8 cellular contexts compared by ENCODE assay signal in genomic region chr9:70412678-70413426, GRCh38. TPM values are rescaled to one million over a fixed set of nuclear protein-coding genes. Genes with fewer than 3 reads are reported as not detected.
DNase-seq lines count a peak whose midpoint lies in the region; ATAC-seq and TF ChIP-seq lines count a peak whose summit lies in the region.

No MANE protein-coding gene starts in this region.

- peaks cover under 1% of the 10 kb centered on the region for H3K36me3 Mint-ChIP-seq in activated T-cell treated with anti-CD3 and anti-CD28 coated beads, Interleukin-2, amount 50 U/mL, for 4 hours (ENCODE audit: insufficient read depth)

- H3K4me1 Mint-ChIP-seq in activated T-cell treated with anti-CD3 and anti-CD28 coated beads, Interleukin-2, amount 50 U/mL, for 4 hours (ENCODE audit: low read depth): peaks cover 50% of the 10 kb centered on the region

- no peaks in the 10 kb centered on the region for H3K27me3 ChIP-seq in stomach smooth muscle (ENCODE audit: control insufficient read depth in 1 of 2, insufficient read depth in 2 of 2, low read length in 2 of 2)

- peak overlapping the region; percentile 97 for H3K4me3 Mint-ChIP-seq in activated T-cell treated with anti-CD3 and anti-CD28 coated beads, Interleukin-2, amount 50 U/mL, for 4 hours

- H3K4me3 ChIP-seq in AG10803 (ENCODE audit: low read length) (peak overlapping the region; percentile 99), stomach smooth muscle (ENCODE audit: low read length in 2 of 2) (peak overlapping the region; percentile 97 to 100)

- H3K4me1 ChIP-seq in stomach smooth muscle (ENCODE audit: control insufficient read depth, insufficient read depth, low read length): peaks cover 42% of the 10 kb centered on the region

- H3K36me3 ChIP-seq in stomach smooth muscle (ENCODE audit: control insufficient read depth in 2 of 2, insufficient read depth in 2 of 2, low read length in 2 of 2): no peaks in the 10 kb centered on the region

- no peak for TF ChIP-seq CTCF in AG10803 (conservative IDR thresholded peaks at IDR 0.05; ENCODE audit: low read length)

- peak overlapping the region; percentile 100 for H3K9ac ChIP-seq in stomach smooth muscle (ENCODE audit: low read length in 2 of 2)

- peak; percentile 1 for ATAC-seq in GM21717 (IDR thresholded peaks at IDR 0.05; ENCODE audit: unreplicated experiment)
- no peak for ATAC-seq in activated T-cell treated with anti-CD3 and anti-CD28 coated beads, Interleukin-2, amount 50 U/mL, for 4 hours

- H3K9me3 Mint-ChIP-seq in activated T-cell treated with anti-CD3 and anti-CD28 coated beads, Interleukin-2, amount 50 U/mL, for 4 hours: no peaks in the 10 kb centered on the region

- DNase-seq in AG10803 (ENCODE audit: low read depth) (peak; percentile 85), NCI-H345 treated with DMSO at 0.1 percent for 48 hours (lab: John Stamatoyannopoulos, UW; ENCODE audit: unreplicated experiment) (peak; percentile 19), epithelial cell of prostate (ENCODE audit: low read depth, low spot score) (peak; percentile 16), mesenteric fat pad (ENCODE audit: low spot score) (peak; percentile 94), GF-D8 (lab: John Stamatoyannopoulos, UW) (no peak)
- DNase-seq in activated T-cell treated with anti-CD3 and anti-CD28 coated beads, Interleukin-2, amount 50 U/mL, for 4 hours: peak; percentile 25

- H3K27ac ChIP-seq in epithelial cell of prostate (peak overlapping the region; percentile 98), stomach smooth muscle (ENCODE audit: low read length) (peak overlapping the region; percentile 100)

- H3K9me3 ChIP-seq in stomach smooth muscle (ENCODE audit: control insufficient read depth in 2 of 2, low read length in 2 of 2): no peaks in the 10 kb centered on the region

- H3K27me3 Mint-ChIP-seq in activated T-cell treated with anti-CD3 and anti-CD28 coated beads, Interleukin-2, amount 50 U/mL, for 4 hours (ENCODE audit: low read depth): no peaks in the 10 kb centered on the region

RNA-seq across cellular contexts. Expression of gene KLF9, which starts 1.6 kb away (rescaled TPM):
- 10 to 100 TPM; 21.3 to 25.3 (median 24.6) TPM for total RNA-seq in activated T-cell treated with anti-CD3 and anti-CD28 coated beads, Interleukin-2, amount 50 U/mL, for 4 hours
- 105 TPM for total RNA-seq in mesenteric fat pad
